29 cellular contexts compared by ENCODE assay signal in genomic region chr3:153614131-153614530, GRCh38.
DNase-seq lines count a peak whose midpoint lies in the region; ATAC-seq, FAIRE-seq and TF ChIP-seq lines count a peak whose summit lies in the region.
"Had no signal": no experiment of that assay in that cellular context is flagged by ENCODE, and none has a peak within 500 bp of the region (broad histone marks: within the 10 kb centered on the region; RNA-seq: fewer than 3 reads in every experiment).

No MANE protein-coding gene starts in this region.

- H3K79me2 ChIP-seq in astrocyte (ENCODE audit: insufficient read depth, low read length) = no peaks in the 10 kb centered on the region

- no peak overlapping the region for H3K4me2 ChIP-seq in astrocyte (ENCODE audit: low read length)
- H3K4me2 ChIP-seq: BLaER1, KMS-11 had no signal

- no peaks in the 10 kb centered on the region for H3K27me3 ChIP-seq in breast epithelium
- no peaks in the 10 kb centered on the region for H3K27me3 ChIP-seq in astrocyte (ENCODE audit: insufficient read depth, low read length)
- no peaks in the 10 kb centered on the region for H3K27me3 ChIP-seq in foreskin keratinocyte
- H3K27me3 ChIP-seq: BLaER1, dorsolateral prefrontal cortex, heart right ventricle, neutrophil had no signal

- CTCF ChIA-PET in MCF 10A (lab: Yijun Ruan, JAX) = interaction anchor here (0.6 kb wide), 1 partner anchor 347 kb away, joined by 4 read pairs; no protein-coding TSS in a partner anchor

- intact Hi-C loops in MCF 10A (cut with micrococcal nuclease) = loop anchor here (5.0 kb wide), 1 partner anchor 452 kb away; the partner anchor contains the start of gene RAP2B
- intact Hi-C loops in breast epithelium (cut with DNase I; ENCODE audit: low total_unique reads) = no loop called here

- H3K4me1 ChIP-seq in breast epithelium = no peaks in the 10 kb centered on the region
- H3K4me1 ChIP-seq in astrocyte (ENCODE audit: insufficient read depth, low read length) = no peaks in the 10 kb centered on the region
- peaks cover 8% of the 10 kb centered on the region for H3K4me1 ChIP-seq in foreskin keratinocyte
- H3K4me1 ChIP-seq: BLaER1, HAP-1, heart right ventricle had no signal

- peaks cover 7% of the 10 kb centered on the region for H3K9me3 Mint-ChIP-seq in MCF 10A (ENCODE audit: unreplicated experiment)
- no peaks in the 10 kb centered on the region for H3K9me3 Mint-ChIP-seq in astrocyte (ENCODE audit: unreplicated experiment)
- H3K9me3 Mint-ChIP-seq in type B pancreatic cell = peaks cover 4% of the 10 kb centered on the region
- H3K9me3 Mint-ChIP-seq: stimulated activated naive CD8-positive, alpha-beta T cell treated with anti-CD3 and anti-CD28 coated beads, Interleukin-15, Interleukin-2, amounts not matched to agents 100 ng/mL and 50 ng/mL, for 24 hours had no signal

- no peak overlapping the region for H3K4me3 Mint-ChIP-seq in MCF 10A (ENCODE audit: unreplicated experiment)
- H3K4me3 Mint-ChIP-seq in astrocyte (ENCODE audit: unreplicated experiment) = no peak overlapping the region
- H3K4me3 Mint-ChIP-seq in type B pancreatic cell = no peak overlapping the region
- H3K4me3 Mint-ChIP-seq: activated CD4-positive, alpha-beta T cell treated with anti-CD3 and anti-CD28 coated beads for 36 hours; stimulated activated naive CD8-positive, alpha-beta T cell treated with anti-CD3 and anti-CD28 coated beads, Interleukin-15, Interleukin-2, amounts not matched to agents 100 ng/mL and 50 ng/mL, for 24 hours; T-helper 17 cell had no signal

- H3K27ac ChIP-seq in breast epithelium (no peak overlapping the region), astrocyte (ENCODE audit: low read depth, low read length) (peak overlapping the region; percentile 13), foreskin keratinocyte (peak overlapping the region; percentile 51)
- H3K27ac ChIP-seq: 22Rv1, BLaER1, dorsolateral prefrontal cortex, heart right ventricle, KMS-11, neutrophil had no signal

- H3K36me3 Mint-ChIP-seq in MCF 10A (ENCODE audit: insufficient read depth, unreplicated experiment) (no peaks in the 10 kb centered on the region), astrocyte (ENCODE audit: low read depth, unreplicated experiment) (no peaks in the 10 kb centered on the region), type B pancreatic cell (no peaks in the 10 kb centered on the region)

- H3K27me3 Mint-ChIP-seq in MCF 10A (ENCODE audit: insufficient read depth, unreplicated experiment) (no peaks in the 10 kb centered on the region), astrocyte (ENCODE audit: low read depth, unreplicated experiment) (no peaks in the 10 kb centered on the region), type B pancreatic cell (no peaks in the 10 kb centered on the region)
- H3K27me3 Mint-ChIP-seq: activated CD4-positive, alpha-beta T cell treated with anti-CD3 and anti-CD28 coated beads for 36 hours; stimulated activated naive CD8-positive, alpha-beta T cell treated with anti-CD3 and anti-CD28 coated beads, Interleukin-15, Interleukin-2, amounts not matched to agents 100 ng/mL and 50 ng/mL, for 24 hours; T-helper 17 cell had no signal

- FAIRE-seq in astrocyte (lab: Jason Lieb, UNC) = peak; percentile 37
- FAIRE-seq: G401.6, GM19239 had no signal

- DNase-seq in MCF 10A (ENCODE audit: unreplicated experiment) (no peak), breast epithelium (ENCODE audit: low spot score in 2 of 2) (no peak), astrocyte (ENCODE audit: low read depth) (no peak), foreskin keratinocyte (no peak), type B pancreatic cell (ENCODE audit: extremely low spot score, unreplicated experiment) (no peak), 8988T (no peak)
- DNase-seq in activated CD4-positive, alpha-beta T cell treated with anti-CD3 and anti-CD28 coated beads for 4 hours = no peak
- DNase-seq: activated CD4-positive, alpha-beta T cell treated with anti-CD3 and anti-CD28 coated beads for 36 hours; activated CD8-positive, alpha-beta memory T cell treated with anti-CD3 and anti-CD28 coated beads for 24 hours; activated gamma-delta T cell treated with Interleukin-2 at 50 U/mL for 16 hours; activated T-cell treated with anti-CD3 and anti-CD28 coated beads, Interleukin-2, amount 50 U/mL, for 1 hour; cerebellar nuclear complex; dorsolateral prefrontal cortex; heart right ventricle; NCI-H1436; NCI-H446 treated with DMSO at 0.1 percent for 48 hours; RPMI8226; T-helper 17 cell had no signal

- no peaks in the 10 kb centered on the region for H3K36me3 ChIP-seq in breast epithelium
- no peaks in the 10 kb centered on the region for H3K36me3 ChIP-seq in astrocyte (ENCODE audit: insufficient read depth, low read length)
- H3K36me3 ChIP-seq: BLaER1, HAP-1, heart right ventricle, neutrophil had no signal

- POLR2A ChIA-PET in MCF 10A (lab: Yijun Ruan, JAX) = interaction anchor here (0.7 to 3.2 kb wide), 12 partner anchors 9 to 574 kb away, joined by 3 to 29 read pairs (median 4); partner anchors contain the start of gene RAP2B

- no peak for TF ChIP-seq POLR2A in breast epithelium (IDR thresholded peaks at IDR 0.05)

- H3K9ac ChIP-seq in astrocyte (ENCODE audit: low read length) = no peak overlapping the region
- H3K9ac ChIP-seq: BLaER1, KMS-11 had no signal

- H4K20me1 ChIP-seq in astrocyte (ENCODE audit: insufficient read depth, low read length) = no peaks in the 10 kb centered on the region
- H4K20me1 ChIP-seq: BLaER1 had no signal

- H2AFZ ChIP-seq in astrocyte (ENCODE audit: low read depth, low read length) = peak overlapping the region; percentile 49

- no peaks in the 10 kb centered on the region for H3K9me3 ChIP-seq in breast epithelium
- no peaks in the 10 kb centered on the region for H3K9me3 ChIP-seq in astrocyte (ENCODE audit: insufficient read depth, low read depth, low read length)
- H3K9me3 ChIP-seq: BLaER1, HAP-1, heart right ventricle, neutrophil had no signal

- H3K4me1 Mint-ChIP-seq in MCF 10A (ENCODE audit: insufficient read depth, unreplicated experiment) (peaks cover 15% of the 10 kb centered on the region), astrocyte (ENCODE audit: low read depth, unreplicated experiment) (peaks cover 14% of the 10 kb centered on the region), type B pancreatic cell (ENCODE audit: unreplicated experiment) (no peaks in the 10 kb centered on the region)
- H3K4me1 Mint-ChIP-seq: activated CD4-positive, alpha-beta T cell treated with anti-CD3 and anti-CD28 coated beads for 36 hours; T-helper 17 cell had no signal

- TF ChIP-seq CTCF in MCF 10A (IDR thresholded peaks at IDR 0.05; ENCODE audit: unreplicated experiment) (no peak), breast epithelium (IDR thresholded peaks at IDR 0.05) (no peak), astrocyte (IDR thresholded peaks at IDR 0.05; ENCODE audit: insufficient read depth, low read depth, low read length) (no peak), foreskin keratinocyte (conservative IDR thresholded peaks at IDR 0.05) (no peak), type B pancreatic cell (conservative IDR thresholded peaks at IDR 0.05) (no peak)

- TSS peak; percentile 86 for BruUV-seq in MCF 10A (replicated peaks; lab: Mats Ljungman, UMichigan)

- H3K27ac Mint-ChIP-seq in MCF 10A (ENCODE audit: low read depth, unreplicated experiment) = peak overlapping the region; percentile 94
- H3K27ac Mint-ChIP-seq in astrocyte (ENCODE audit: unreplicated experiment) = peak overlapping the region; percentile 79
- H3K27ac Mint-ChIP-seq in type B pancreatic cell = peak overlapping the region; percentile 60
- H3K27ac Mint-ChIP-seq: activated CD4-positive, alpha-beta T cell treated with anti-CD3 and anti-CD28 coated beads for 36 hours; stimulated activated naive CD8-positive, alpha-beta T cell treated with anti-CD3 and anti-CD28 coated beads, Interleukin-15, Interleukin-2, amounts not matched to agents 100 ng/mL and 50 ng/mL, for 24 hours; T-helper 17 cell had no signal

- H3K4me3 ChIP-seq in breast epithelium = no peak overlapping the region
- H3K4me3 ChIP-seq in astrocyte (ENCODE audit: insufficient read depth, low read depth, low read length) = no peak overlapping the region
- H3K4me3 ChIP-seq: BLaER1, dorsolateral prefrontal cortex, HAP-1, heart right ventricle, lung, skin epidermis had no signal

- ATAC-seq in foreskin keratinocyte = no peak
- no peak for ATAC-seq in HG03354 (IDR thresholded peaks at IDR 0.05; ENCODE audit: poor library complexity, severe bottlenecking, unreplicated experiment)
- ATAC-seq: activated CD4-positive, alpha-beta T cell treated with anti-CD3 and anti-CD28 coated beads for 36 hours; heart right ventricle; T-helper 17 cell had no signal

Comparison
In these comparisons a context has a peak if more than half of its experiments do, and no peak if none do; other contexts are left out.
1. H3K27ac ChIP-seq: peak in astrocyte (single experiment) and foreskin keratinocyte (single experiment); none in breast epithelium (0 of 2).
2. Peak in every context shown above with its lines, with median percentiles within 50 percentile points of each other: H3K27ac Mint-ChIP-seq.